In genomic region chr11:122137081-122137793, GRCh38 we compare ENCODE assay signal across 12 cellular contexts. TPM values are rescaled to one million over a fixed set of nuclear protein-coding genes. Genes with fewer than 3 reads are reported as not detected.
A peak's percentile ranks its signal among the peaks of the same experiment; 100 is the strongest.
DNase-seq lines count a peak whose midpoint lies in the region; ATAC-seq, FAIRE-seq and TF ChIP-seq lines count a peak whose summit lies in the region.
"Had no signal": no experiment of that assay in that cellular context is flagged by ENCODE, and none has a peak within 500 bp of the region (broad histone marks: within the 10 kb centered on the region; RNA-seq: fewer than 3 reads in every experiment).

No MANE protein-coding gene starts in this region.

- H3K27me3 ChIP-seq in CD4-positive, alpha-beta memory T cell (ENCODE audit: insufficient read depth, low read length), result no peaks in the 10 kb centered on the region
- H3K27me3 ChIP-seq: BLaER1 treated with 17β-estradiol and CSF1 and Interleukin-3, amounts not matched to agents 10 nM and 100 nM had no signal

- no peaks in the 10 kb centered on the region for H3K36me3 Mint-ChIP-seq in activated naive CD4-positive, alpha-beta T cell treated with anti-CD3 and anti-CD28 coated beads, Interleukin-2, amount 10 ng/mL, durations not matched to agents 7 days and 5 days
- no peaks in the 10 kb centered on the region for H3K36me3 Mint-ChIP-seq in CD4-positive, alpha-beta memory T cell

- H3K4me3 ChIP-seq in A549 (peak overlapping the region; percentile 12; the same call in 1 of the 3 replicates), coronary artery (no peak overlapping the region)
- no peak overlapping the region for H3K4me3 ChIP-seq in CD4-positive, alpha-beta memory T cell (ENCODE audit: low read length in 2 of 2)
- H3K4me3 ChIP-seq: BLaER1 treated with 17β-estradiol and CSF1 and Interleukin-3, amounts not matched to agents 10 nM and 100 nM; HAP-1 had no signal

- H3K4me2 ChIP-seq in A549, result peak overlapping the region; percentile 80
- H3K4me2 ChIP-seq: BLaER1 treated with 17β-estradiol and CSF1 and Interleukin-3, amounts not matched to agents 10 nM and 100 nM had no signal

- TF ChIP-seq POLR2A in A549 (IDR thresholded peaks at IDR 0.05; ENCODE audit: low read length), result no peak

- peak in 1 of 2 experiments; percentile 70 for DNase-seq in A549 (ENCODE audit: low read depth in 1 of 2, low spot score in 1 of 2)
- DNase-seq in LHCN-M2 (ENCODE audit: low read depth), result peak; percentile 95
- no peak for DNase-seq in coronary artery (ENCODE audit: low spot score)
- DNase-seq in kidney tubule cell (ENCODE audit: low spot score), result peak; percentile 74
- no peak for DNase-seq in NCI-H1092 (lab: John Stamatoyannopoulos, UW)
- no peak for DNase-seq in activated naive CD4-positive, alpha-beta T cell treated with anti-CD3 and anti-CD28 coated beads, Interleukin-2, amount 10 ng/mL, durations not matched to agents 7 days and 5 days
- no peak for DNase-seq in left lobe of liver (ENCODE audit: low spot score)
- no peak for DNase-seq in CD4-positive, alpha-beta memory T cell
- DNase-seq: activated gamma-delta T cell, T-helper 9 cell had no signal

- H3K27me3 Mint-ChIP-seq in activated naive CD4-positive, alpha-beta T cell treated with anti-CD3 and anti-CD28 coated beads, Interleukin-2, amount 10 ng/mL, durations not matched to agents 7 days and 5 days, result no peaks in the 10 kb centered on the region
- peaks cover 0 to under 1% of the 10 kb centered on the region in 2 donors for H3K27me3 Mint-ChIP-seq in CD4-positive, alpha-beta memory T cell

- H3K27ac ChIP-seq in A549 (peak overlapping the region; percentile 62 to 83), coronary artery (peak overlapping the region; percentile 29 to 60)
- no peak overlapping the region for H3K27ac ChIP-seq in CD4-positive, alpha-beta memory T cell (ENCODE audit: low read depth, low read length)
- H3K27ac ChIP-seq: BLaER1 treated with 17β-estradiol and CSF1 and Interleukin-3, amounts not matched to agents 10 nM and 100 nM had no signal

- TF ChIP-seq RAD21 in A549 (conservative IDR thresholded peaks at IDR 0.05 in 1 of 2, IDR thresholded peaks at IDR 0.05 in 1 of 2), result 0 out of 5 replicates have a peak, but pooled peaks of 1 of the 2 experiments have one; percentile 28

- no peak overlapping the region for H3K27ac Mint-ChIP-seq in activated naive CD4-positive, alpha-beta T cell treated with anti-CD3 and anti-CD28 coated beads, Interleukin-2, amount 10 ng/mL, durations not matched to agents 7 days and 5 days
- H3K27ac Mint-ChIP-seq in CD4-positive, alpha-beta memory T cell, result no peak overlapping the region

- H3K9me3 Mint-ChIP-seq in activated naive CD4-positive, alpha-beta T cell treated with anti-CD3 and anti-CD28 coated beads, Interleukin-2, amount 10 ng/mL, durations not matched to agents 7 days and 5 days, result no peaks in the 10 kb centered on the region
- H3K9me3 Mint-ChIP-seq in CD4-positive, alpha-beta memory T cell, result peaks cover 0 to 3% (median 0%) of the 10 kb centered on the region in 8 donors

- TF ChIP-seq EP300 in A549 (IDR thresholded peaks at IDR 0.05), result peak; percentile 46 to 51; a peak in 3 of 5 replicates

- TF ChIP-seq CTCF in A549 (IDR thresholded peaks at IDR 0.05), result no peak
- TF ChIP-seq CTCF in coronary artery (IDR thresholded peaks at IDR 0.05), result no peak

- ATAC-seq in A549 (peak; percentile 56 to 74; a peak in 5 of 6 replicates), left lobe of liver (no peak)

- no peaks in the 10 kb centered on the region for H3K36me3 ChIP-seq in CD4-positive, alpha-beta memory T cell (ENCODE audit: insufficient read depth, low read length)
- H3K36me3 ChIP-seq: BLaER1 treated with 17β-estradiol and CSF1 and Interleukin-3, amounts not matched to agents 10 nM and 100 nM; HAP-1 had no signal

- H3K4me1 ChIP-seq in A549, result peaks cover 63% of the 10 kb centered on the region
- no peaks in the 10 kb centered on the region for H3K4me1 ChIP-seq in CD4-positive, alpha-beta memory T cell (ENCODE audit: insufficient read depth, low read length)
- H3K4me1 ChIP-seq: BLaER1 treated with 17β-estradiol and CSF1 and Interleukin-3, amounts not matched to agents 10 nM and 100 nM had no signal

- no peaks in the 10 kb centered on the region for H3K9me3 ChIP-seq in A549
- no peaks in the 10 kb centered on the region for H3K9me3 ChIP-seq in CD4-positive, alpha-beta memory T cell (ENCODE audit: control insufficient read depth in 1 of 2, low read length in 2 of 2)
- H3K9me3 ChIP-seq: BLaER1 treated with 17β-estradiol and CSF1 and Interleukin-3, amounts not matched to agents 10 nM and 100 nM; HAP-1 had no signal

- intact Hi-C loops in CD4-positive, alpha-beta memory T cell (cut with micrococcal nuclease), result no loop called here

- H3K4me1 Mint-ChIP-seq in activated naive CD4-positive, alpha-beta T cell treated with anti-CD3 and anti-CD28 coated beads, Interleukin-2, amount 10 ng/mL, durations not matched to agents 7 days and 5 days, result no peaks in the 10 kb centered on the region
- no peaks in the 10 kb centered on the region for H3K4me1 Mint-ChIP-seq in CD4-positive, alpha-beta memory T cell

- WGBS in A549 (ENCODE audit: missing lambda C conversion rate), result 0% methylated on average over 2 of the region's 2 CpGs

- CTCF ChIA-PET in A549 (lab: Yijun Ruan, JAX), result interaction anchor here (1.0 kb wide), 1 partner anchor 66 kb away, joined by 3 read pairs; no protein-coding TSS in a partner anchor
- CTCF ChIA-PET in activated naive CD4-positive, alpha-beta T cell treated with anti-CD3 and anti-CD28 coated beads, Interleukin-2, amount 10 ng/mL, durations not matched to agents 7 days and 5 days (lab: Charles Lee), result no interaction called here
- CTCF ChIA-PET in CD4-positive, alpha-beta memory T cell (lab: Charles Lee; ENCODE audit: partially characterized antibody), result no interaction called here

- no peak for FAIRE-seq in A549 (lab: Jason Lieb, UNC)

- POLR2A ChIA-PET in A549 (lab: Yijun Ruan, JAX), result interaction anchor here (1.0 kb wide), 1 partner anchor 16 kb away, joined by 7 read pairs; no protein-coding TSS in a partner anchor
- POLR2A ChIA-PET in CD4-positive, alpha-beta memory T cell (lab: Charles Lee; ENCODE audit: partially characterized antibody), result no interaction called here

- no peak overlapping the region for H3K4me3 Mint-ChIP-seq in activated naive CD4-positive, alpha-beta T cell treated with anti-CD3 and anti-CD28 coated beads, Interleukin-2, amount 10 ng/mL, durations not matched to agents 7 days and 5 days
- H3K4me3 Mint-ChIP-seq in CD4-positive, alpha-beta memory T cell, result no peak overlapping the region

TF ChIP-seq in A549, 52 proteins besides CTCF, POLR2A, EP300 and RAD21:
- no peak for TF ChIP-seq CBX2 (IDR thresholded peaks at IDR 0.05; ENCODE audit: borderline replicate concordance, low read depth)
- no peak for TF ChIP-seq BHLHE40 (IDR thresholded peaks at IDR 0.05; ENCODE audit: low read depth, low read length)
- TF ChIP-seq ZFP36 (IDR thresholded peaks at IDR 0.05; ENCODE audit: borderline replicate concordance, partially characterized antibody), result no peak
- no peak for TF ChIP-seq ZSCAN20 (CRISPR knock-in tag; IDR thresholded peaks at IDR 0.05)
- peak; percentile 87; the same call in 1 of the 2 replicates for TF ChIP-seq GATA3 (IDR thresholded peaks at IDR 0.05; ENCODE audit: borderline replicate concordance)
- TF ChIP-seq CEBPB (IDR thresholded peaks at IDR 0.05), result peak in 1 of 2 experiments; percentile 50; a peak in 2 of 4 replicates
- TF ChIP-seq FOSL2 (IDR thresholded peaks at IDR 0.05), result peak; percentile 72
- peak; percentile 83 for TF ChIP-seq FOSL2 (CRISPR knock-in tag; IDR thresholded peaks at IDR 0.05)
- TF ChIP-seq JUNB (IDR thresholded peaks at IDR 0.05), result peak; percentile 88
- peak; percentile 31 to 75; a peak in 2 of 5 replicates for TF ChIP-seq JUN (IDR thresholded peaks at IDR 0.05)
- TF ChIP-seq HMGXB4 (CRISPR knock-in tag; IDR thresholded peaks at IDR 0.05; ENCODE audit: borderline replicate concordance), result no peak

RNA-seq across cellular contexts. Expression of gene BLID, which starts 21.2 kb away (rescaled TPM):
- 0.14 and 0.26 TPM in 2 replicates for polyA plus RNA-seq in A549 (2011; rRNA removed)
- polyA plus RNA-seq in A549 (2012; cell fraction: cytosol; rRNA removed), result not detected in 2 replicates
- not detected in 2 replicates for polyA plus RNA-seq in A549 (2012; cell fraction: nucleus; rRNA removed)
- polyA plus RNA-seq in A549 (2017; fragmentation: RNase III; extraction: RNeasy Plus Mini Kit Qiagen cat#74134 plus additional on column Dnase treatment), result not detected in 3 replicates
- polyA minus RNA-seq in A549 (2011; rRNA and poly(A)+ RNA removed), result 1.3 and 4.1 TPM in 2 replicates
- 8.0 and 9.9 TPM in 2 replicates for total RNA-seq in LHCN-M2 (2014; rRNA removed)
- 0.67 TPM for polyA plus RNA-seq in LHCN-M2 (2012)
- 0.63 TPM for total RNA-seq in left lobe of liver
- total RNA-seq in CD4-positive, alpha-beta memory T cell, result not detected
- polyA plus RNA-seq in CD4-positive, alpha-beta memory T cell, result not detected

Comparison
In these comparisons a context has a peak if more than half of its experiments do, and no peak if none do; other contexts are left out.
1. DNase-seq: peak in LHCN-M2 (single experiment) and kidney tubule cell (single experiment); none in coronary artery (single experiment), NCI-H1092 (single experiment), activated naive CD4-positive, alpha-beta T cell treated with anti-CD3 and anti-CD28 coated beads, Interleukin-2, amount 10 ng/mL, durations not matched to agents 7 days and 5 days (single experiment), left lobe of liver (single experiment) and CD4-positive, alpha-beta memory T cell (0 of 5).